ENCODE assay signal across 9 cellular contexts in genomic region chr19:46944918-46945628, GRCh38.
DNase-seq lines count a peak whose midpoint lies in the region; ATAC-seq and TF ChIP-seq lines count a peak whose summit lies in the region.
"Had no signal": no experiment of that assay in that cellular context is flagged by ENCODE, and none has a peak within 500 bp of the region (broad histone marks: within the 10 kb centered on the region; RNA-seq: fewer than 3 reads in every experiment).

No MANE protein-coding gene starts in this region.

- DNase-seq in Ammon's horn (ENCODE audit: low spot score) (peak; percentile 87), NCI-H2227 treated with DMSO at 0.1 percent for 48 hours (lab: John Stamatoyannopoulos, UW) (peak; percentile 50), fibroblast of gingiva (ENCODE audit: low read depth) (peak; percentile 69), neural progenitor cell (ENCODE audit: low spot score) (peak; percentile 90)
- no peak for DNase-seq in stimulated activated CD4-positive, alpha-beta T cell treated with anti-CD3 and anti-CD28 coated beads, Interleukin-4, amount 100 ng/mL, for 24 hours
- DNase-seq in stimulated activated CD4-positive, alpha-beta T cell treated with anti-CD3 and anti-CD28 coated beads, Interleukin-4, amount 100 ng/mL, for 1 hour, result no peak
- DNase-seq: T-helper 2 cell had no signal

- peak overlapping the region; percentile 72 for H3K4me3 Mint-ChIP-seq in neural progenitor cell

- peaks cover 31% of the 10 kb centered on the region for H3K36me3 Mint-ChIP-seq in neural progenitor cell

- peaks cover 63% of the 10 kb centered on the region for H3K79me2 ChIP-seq in neural progenitor cell (ENCODE audit: low read depth)

- no peaks in the 10 kb centered on the region for H3K9me3 ChIP-seq in neural progenitor cell (ENCODE audit: low read depth)

- H3K4me3 ChIP-seq in neural progenitor cell, result no peak overlapping the region

- H3K4me1 ChIP-seq in neural progenitor cell, result peaks cover 17% of the 10 kb centered on the region

- no peaks in the 10 kb centered on the region for H3K9me3 Mint-ChIP-seq in neural progenitor cell

- TF ChIP-seq CTCF in neural progenitor cell (IDR thresholded peaks at IDR 0.05), result no peak

- H3K27me3 ChIP-seq in neural progenitor cell, result no peaks in the 10 kb centered on the region

- peaks cover 38% of the 10 kb centered on the region for H3K4me1 Mint-ChIP-seq in neural progenitor cell

- ATAC-seq in HG03521 (IDR thresholded peaks at IDR 0.05; ENCODE audit: unreplicated experiment), result no peak
- ATAC-seq in HG03097 (IDR thresholded peaks at IDR 0.05; ENCODE audit: low FRiP score, unreplicated experiment), result no peak

- H3K9ac ChIP-seq in neural progenitor cell, result no peak overlapping the region

- H3K27me3 Mint-ChIP-seq in neural progenitor cell (ENCODE audit: insufficient read depth, low read depth), result no peaks in the 10 kb centered on the region

- H3K4me2 ChIP-seq in neural progenitor cell, result peak overlapping the region; percentile 62

- H4K20me1 ChIP-seq in neural progenitor cell (ENCODE audit: low read depth), result peaks cover 37% of the 10 kb centered on the region

- peak overlapping the region; percentile 42 for H3K27ac ChIP-seq in neural progenitor cell

- no peak overlapping the region for H2AFZ ChIP-seq in neural progenitor cell (replicated peaks)

- H3K36me3 ChIP-seq in neural progenitor cell, result peaks cover 5% of the 10 kb centered on the region

- peak overlapping the region; percentile 74 for H3K27ac Mint-ChIP-seq in neural progenitor cell

- H3F3A ChIP-seq in neural progenitor cell (ENCODE audit: low read depth), result peaks cover 20% of the 10 kb centered on the region

Comparison
In these comparisons a context has a peak if more than half of its experiments do, and no peak if none do; other contexts are left out.
1. DNase-seq: peak in Ammon's horn (single experiment), NCI-H2227 treated with DMSO at 0.1 percent for 48 hours (single experiment), fibroblast of gingiva (single experiment) and neural progenitor cell (single experiment); none in stimulated activated CD4-positive, alpha-beta T cell treated with anti-CD3 and anti-CD28 coated beads, Interleukin-4, amount 100 ng/mL, for 24 hours (single experiment) and stimulated activated CD4-positive, alpha-beta T cell treated with anti-CD3 and anti-CD28 coated beads, Interleukin-4, amount 100 ng/mL, for 1 hour (single experiment).